1 cellular context compared by ENCODE assay signal in the genomic region with DNA sequence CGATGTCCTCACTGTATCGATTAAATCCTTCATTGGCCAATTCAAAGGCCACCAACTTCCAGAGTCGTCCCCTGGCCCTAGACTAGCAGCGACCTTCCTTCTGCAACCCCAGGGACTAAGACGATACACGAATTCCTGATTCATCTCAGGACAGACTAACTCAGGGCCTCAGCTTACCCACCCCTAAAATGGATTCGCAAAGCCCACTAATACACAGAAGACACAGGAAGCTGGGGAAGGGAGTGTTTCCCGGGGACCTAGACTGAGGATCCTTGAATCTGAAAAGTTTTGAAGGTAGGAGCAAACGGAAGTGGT.
TF ChIP-seq lines count a peak whose summit lies in the region.

No MANE protein-coding gene starts in this region.

TF ChIP-seq in endothelial cell of umbilical vein, 7 proteins besides CTCF, POLR2A, EP300 and RAD21:
- TF ChIP-seq GATA2 (IDR thresholded peaks at IDR 0.05; ENCODE audit: insufficient read depth, insufficient read length, low read depth, low read length) = no peak
- no peak for TF ChIP-seq JUN (IDR thresholded peaks at IDR 0.05; ENCODE audit: borderline replicate concordance, insufficient read depth, insufficient read length, low read depth)
- no peak for TF ChIP-seq EZH2 (IDR thresholded peaks at IDR 0.05; ENCODE audit: borderline replicate concordance, low read depth, low read length, severe bottlenecking)
- TF ChIP-seq FOS (IDR thresholded peaks at IDR 0.05; ENCODE audit: borderline replicate concordance, insufficient read depth, low read length) = no peak
- TF ChIP-seq, protein P1, sequence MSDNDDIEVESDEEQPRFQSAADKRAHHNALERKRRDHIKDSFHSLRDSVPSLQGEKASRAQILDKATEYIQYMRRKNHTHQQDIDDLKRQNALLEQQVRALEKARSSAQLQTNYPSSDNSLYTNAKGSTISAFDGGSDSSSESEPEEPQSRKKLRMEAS (IDR thresholded peaks at IDR 0.05; ENCODE audit: insufficient read depth, insufficient read length) = no peak
- TF ChIP-seq MYC (IDR thresholded peaks at IDR 0.05; ENCODE audit: low read depth, low read length) = no peak
- TF ChIP-seq POLR2AphosphoS5 (IDR thresholded peaks at IDR 0.05; ENCODE audit: insufficient read depth, low read depth, low read length) = no peak
TF ChIP-seq in endothelial cell of umbilical vein: peak in this region for 0.
